Comparison of ENCODE assay signal across 31 cellular contexts in genomic region chr11:13310443-13310842, GRCh38.
"Had no signal": no experiment of that assay in that cellular context is flagged by ENCODE, and none has a peak within 500 bp of the region (broad histone marks: within the 10 kb centered on the region; RNA-seq: fewer than 3 reads in every experiment).

No MANE protein-coding gene starts in this region.

- H3K27me3 Mint-ChIP-seq: activated B cell treated with CpG ODN at 0.5 μM for 24 hours; activated CD8-positive, alpha-beta T cell treated with anti-CD3 and anti-CD28 coated beads for 36 hours; activated naive CD8-positive, alpha-beta T cell treated with anti-CD3 and anti-CD28 coated beads, Interleukin-2, amount 10 ng/mL, durations not matched to agents 7 days and 5 days; memory B cell; stimulated activated memory B cell treated with anti-CD40 and anti-IgM and Interleukin-4, amounts not matched to agents 10 μg/mL and 1 μg/mL and 100 μg/mL, for 72 hours; T-cell had no signal

- H3K4me3 Mint-ChIP-seq: activated B cell treated with CpG ODN at 0.5 μM for 24 hours; activated CD8-positive, alpha-beta T cell treated with anti-CD3 and anti-CD28 coated beads for 36 hours; activated naive CD8-positive, alpha-beta T cell treated with anti-CD3 and anti-CD28 coated beads, Interleukin-2, amount 10 ng/mL, durations not matched to agents 7 days and 5 days; activated T-cell treated with anti-CD3 and anti-CD28 coated beads, Interleukin-2, amount 50 U/mL, for 4 hours; brain; memory B cell; nephron progenitor cell; stimulated activated memory B cell treated with anti-CD40 and anti-IgM and Interleukin-4, amounts not matched to agents 10 μg/mL and 1 μg/mL and 100 μg/mL, for 72 hours; T-cell; T-helper 2 cell treated with Interferon-gamma antibody and Interleukin-4, amounts not matched to agents 5 μg/mL and 100 μg/mL, for 36 hours had no signal

- DNase-seq: activated B cell treated with CpG ODN at 0.5 μM for 24 hours; activated CD4-positive, alpha-beta T cell treated with anti-CD3 and anti-CD28 coated beads, Interleukin-2, amount 50 U/mL, for 1 hour; activated CD8-positive, alpha-beta T cell treated with anti-CD3 and anti-CD28 coated beads for 36 hours; activated naive CD8-positive, alpha-beta T cell treated with anti-CD3 and anti-CD28 coated beads, Interleukin-2, amount 10 ng/mL, durations not matched to agents 7 days and 5 days; activated T-cell treated with anti-CD3 and anti-CD28 coated beads, Interleukin-2, amount 50 U/mL, for 4 hours; dorsolateral prefrontal cortex; effector memory CD4-positive, alpha-beta T cell; erythroblast; foreskin fibroblast; head of caudate nucleus; hippocampal formation; nephron progenitor cell; retina; small intestine; stimulated activated CD4-positive, alpha-beta T cell treated with anti-CD3 and anti-CD28 coated beads, Interleukin-4, amount 100 ng/mL, for 4 hours; stimulated activated CD8-positive, alpha-beta memory T cell treated with anti-CD3 and anti-CD28 coated beads, Interleukin-4, amount 100 ng/mL, for 48 hours; stomach; T-cell; thyroid gland; upper lobe of left lung had no signal

- H3K9me3 ChIP-seq: ascending aorta, neutrophil, prostate gland, stomach, thyroid gland, upper lobe of left lung had no signal

- H3K27ac ChIP-seq: ascending aorta, cardiac muscle cell, coronary artery, neutrophil, prostate gland, stomach, thyroid gland, upper lobe of left lung had no signal

- H3K27me3 ChIP-seq: ascending aorta, cardiac muscle cell, dorsolateral prefrontal cortex, neutrophil, stomach, thyroid gland, upper lobe of left lung had no signal

- ATAC-seq: activated CD8-positive, alpha-beta T cell treated with anti-CD3 and anti-CD28 coated beads for 36 hours; activated T-cell treated with anti-CD3 and anti-CD28 coated beads, Interleukin-2, amount 50 U/mL, for 4 hours; sciatic nerve; stimulated activated memory B cell treated with anti-CD40 and anti-IgM and Interleukin-4, amounts not matched to agents 10 μg/mL and 1 μg/mL and 100 μg/mL, for 72 hours; T-cell had no signal

- FAIRE-seq: small intestine had no signal

- H3K4me1 ChIP-seq: prostate gland had no signal

- H3K9me3 Mint-ChIP-seq: activated B cell treated with CpG ODN at 0.5 μM for 24 hours; activated CD8-positive, alpha-beta T cell treated with anti-CD3 and anti-CD28 coated beads for 36 hours; activated naive CD8-positive, alpha-beta T cell treated with anti-CD3 and anti-CD28 coated beads, Interleukin-2, amount 10 ng/mL, durations not matched to agents 7 days and 5 days; activated T-cell treated with anti-CD3 and anti-CD28 coated beads, Interleukin-2, amount 50 U/mL, for 4 hours; activated T-helper 2 cell treated with anti-CD3 and anti-CD28 coated beads, Interferon-gamma antibody, Interleukin-2, Interleukin-4, amounts not matched to agents 10 μg/mL and 5 μg/mL and 100 μg/mL, durations not matched to agents 14 hours and 24 hours and 36 hours; brain; memory B cell; nephron progenitor cell; stimulated activated memory B cell treated with anti-CD40 and anti-IgM and Interleukin-4, amounts not matched to agents 10 μg/mL and 1 μg/mL and 100 μg/mL, for 72 hours; T-cell; T-helper 2 cell treated with Interferon-gamma antibody and Interleukin-4, amounts not matched to agents 5 μg/mL and 100 μg/mL, for 36 hours had no signal

- H3K4me3 ChIP-seq: ascending aorta, cardiac muscle cell, coronary artery, dorsolateral prefrontal cortex, prostate gland, stomach, thyroid gland, upper lobe of left lung had no signal

- H3K27ac Mint-ChIP-seq: activated B cell treated with CpG ODN at 0.5 μM for 24 hours; activated CD8-positive, alpha-beta T cell treated with anti-CD3 and anti-CD28 coated beads for 36 hours; activated naive CD8-positive, alpha-beta T cell treated with anti-CD3 and anti-CD28 coated beads, Interleukin-2, amount 10 ng/mL, durations not matched to agents 7 days and 5 days; activated T-helper 2 cell treated with anti-CD3 and anti-CD28 coated beads, Interferon-gamma antibody, Interleukin-2, Interleukin-4, amounts not matched to agents 10 μg/mL and 5 μg/mL and 100 μg/mL, durations not matched to agents 14 hours and 24 hours and 36 hours; memory B cell; nephron progenitor cell; stimulated activated memory B cell treated with anti-CD40 and anti-IgM and Interleukin-4, amounts not matched to agents 10 μg/mL and 1 μg/mL and 100 μg/mL, for 72 hours; T-helper 2 cell treated with Interferon-gamma antibody and Interleukin-4, amounts not matched to agents 5 μg/mL and 100 μg/mL, for 36 hours had no signal

- H3K36me3 ChIP-seq: cardiac muscle cell, prostate gland, thyroid gland had no signal
